ENCODE assay signal across 20 cellular contexts in genomic region chr1:236009193-236009592, GRCh38. TPM values are rescaled to one million over a fixed set of nuclear protein-coding genes. Genes with fewer than 3 reads are reported as not detected.
A peak's percentile ranks its signal among the peaks of the same experiment; 100 is the strongest.
DNase-seq lines count a peak whose midpoint lies in the region; ATAC-seq and TF ChIP-seq lines count a peak whose summit lies in the region.
"Had no signal": no experiment of that assay in that cellular context is flagged by ENCODE, and none has a peak within 500 bp of the region (broad histone marks: within the 10 kb centered on the region; RNA-seq: fewer than 3 reads in every experiment).

No MANE protein-coding gene starts in this region.

- WGBS in esophagus, 2 donors: 61% methylated on average over 5 of the region's 5 CpGs

- no peak overlapping the region for H3K27ac Mint-ChIP-seq in activated naive CD4-positive, alpha-beta T cell treated with anti-CD3 and anti-CD28 coated beads, Interleukin-2, amount 10 ng/mL, durations not matched to agents 7 days and 5 days
- H3K27ac Mint-ChIP-seq in activated CD8-positive, alpha-beta memory T cell treated with anti-CD3 and anti-CD28 coated beads, Interleukin-2, amount 10 ng/mL, durations not matched to agents 7 days and 5 days: no peak overlapping the region
- H3K27ac Mint-ChIP-seq: activated CD4-positive, alpha-beta T cell treated with anti-CD3 and anti-CD28 coated beads, Interleukin-2, amount 10 ng/mL, durations not matched to agents 7 days and 5 days; activated naive CD8-positive, alpha-beta T cell treated with anti-CD3 and anti-CD28 coated beads for 36 hours; activated T-cell treated with anti-CD3 and anti-CD28 coated beads, Interleukin-2, amount 50 U/mL, for 24 hours; stimulated activated naive CD8-positive, alpha-beta T cell treated with anti-CD3 and anti-CD28 coated beads, Interleukin-15, amount 100 ng/mL, for 72 hours had no signal

- H3K9ac ChIP-seq in OCI-LY3 (ENCODE audit: low read length): no peak overlapping the region
- H3K9ac ChIP-seq in stomach smooth muscle (ENCODE audit: low read length in 2 of 2): no peak overlapping the region
- H3K9ac ChIP-seq: KMS-11 had no signal

- peaks cover 4% of the 10 kb centered on the region for H3K27me3 Mint-ChIP-seq in activated naive CD4-positive, alpha-beta T cell treated with anti-CD3 and anti-CD28 coated beads, Interleukin-2, amount 10 ng/mL, durations not matched to agents 7 days and 5 days
- no peaks in the 10 kb centered on the region for H3K27me3 Mint-ChIP-seq in activated CD8-positive, alpha-beta memory T cell treated with anti-CD3 and anti-CD28 coated beads, Interleukin-2, amount 10 ng/mL, durations not matched to agents 7 days and 5 days
- H3K27me3 Mint-ChIP-seq: activated CD4-positive, alpha-beta T cell treated with anti-CD3 and anti-CD28 coated beads, Interleukin-2, amount 10 ng/mL, durations not matched to agents 7 days and 5 days; activated naive CD8-positive, alpha-beta T cell treated with anti-CD3 and anti-CD28 coated beads for 36 hours; activated T-cell treated with anti-CD3 and anti-CD28 coated beads, Interleukin-2, amount 50 U/mL, for 24 hours; stimulated activated naive CD8-positive, alpha-beta T cell treated with anti-CD3 and anti-CD28 coated beads, Interleukin-15, amount 100 ng/mL, for 72 hours had no signal

- H3K4me2 ChIP-seq in OCI-LY3 (ENCODE audit: low read length): no peak overlapping the region
- H3K4me2 ChIP-seq: KMS-11 had no signal

- H3K9me3 ChIP-seq in OCI-LY3 (ENCODE audit: insufficient read depth, low read length) (no peaks in the 10 kb centered on the region), esophagus (ENCODE audit: control insufficient read depth in 2 of 2, insufficient read depth in 1 of 2, low read depth in 1 of 2, low read length in 1 of 2) (no peaks in the 10 kb centered on the region), left lung (no peaks in the 10 kb centered on the region), stomach smooth muscle (ENCODE audit: control insufficient read depth in 2 of 2, low read length in 2 of 2) (no peaks in the 10 kb centered on the region)
- H3K9me3 ChIP-seq: neutrophil, SJCRH30, spleen had no signal

- H3K27ac ChIP-seq in OCI-LY3 (ENCODE audit: low read length): no peak overlapping the region
- peak overlapping the region; percentile 17 to 47 for H3K27ac ChIP-seq in esophagus (ENCODE audit: low read depth in 2 of 2, low read length in 1 of 2)
- peak overlapping the region in 1 of 2 donors; percentile 38 for H3K27ac ChIP-seq in left lung
- H3K27ac ChIP-seq in stomach smooth muscle (ENCODE audit: low read length): peak overlapping the region; percentile 58
- H3K27ac ChIP-seq: KMS-11, neutrophil, SJCRH30 had no signal

- intact Hi-C loops in left lung (cut with DNase I): no loop called here

- no peaks in the 10 kb centered on the region for H4K20me1 ChIP-seq in OCI-LY3 (ENCODE audit: insufficient read depth, low read length)

- no peaks in the 10 kb centered on the region for H3K36me3 Mint-ChIP-seq in activated naive CD4-positive, alpha-beta T cell treated with anti-CD3 and anti-CD28 coated beads, Interleukin-2, amount 10 ng/mL, durations not matched to agents 7 days and 5 days
- no peaks in the 10 kb centered on the region for H3K36me3 Mint-ChIP-seq in activated CD8-positive, alpha-beta memory T cell treated with anti-CD3 and anti-CD28 coated beads, Interleukin-2, amount 10 ng/mL, durations not matched to agents 7 days and 5 days
- H3K36me3 Mint-ChIP-seq: activated naive CD8-positive, alpha-beta T cell treated with anti-CD3 and anti-CD28 coated beads for 36 hours had no signal

- no peak overlapping the region for H3K4me3 Mint-ChIP-seq in activated naive CD4-positive, alpha-beta T cell treated with anti-CD3 and anti-CD28 coated beads, Interleukin-2, amount 10 ng/mL, durations not matched to agents 7 days and 5 days
- no peak overlapping the region for H3K4me3 Mint-ChIP-seq in activated CD8-positive, alpha-beta memory T cell treated with anti-CD3 and anti-CD28 coated beads, Interleukin-2, amount 10 ng/mL, durations not matched to agents 7 days and 5 days
- H3K4me3 Mint-ChIP-seq: activated CD4-positive, alpha-beta T cell treated with anti-CD3 and anti-CD28 coated beads, Interleukin-2, amount 10 ng/mL, durations not matched to agents 7 days and 5 days; activated naive CD8-positive, alpha-beta T cell treated with anti-CD3 and anti-CD28 coated beads for 36 hours; activated T-cell treated with anti-CD3 and anti-CD28 coated beads, Interleukin-2, amount 50 U/mL, for 24 hours; stimulated activated naive CD8-positive, alpha-beta T cell treated with anti-CD3 and anti-CD28 coated beads, Interleukin-15, amount 100 ng/mL, for 72 hours had no signal

- no peak for TF ChIP-seq CTCF in OCI-LY3 (IDR thresholded peaks at IDR 0.05; ENCODE audit: low read depth, low read length)
- no peak for TF ChIP-seq CTCF in left lung (IDR thresholded peaks at IDR 0.05)

- DNase-seq in left lung: no peak
- DNase-seq in HCEC 1CT: no peak
- DNase-seq in activated naive CD4-positive, alpha-beta T cell treated with anti-CD3 and anti-CD28 coated beads, Interleukin-2, amount 10 ng/mL, durations not matched to agents 7 days and 5 days: no peak
- DNase-seq in islet precursor cell: no peak
- no peak for DNase-seq in activated CD8-positive, alpha-beta memory T cell treated with anti-CD3 and anti-CD28 coated beads, Interleukin-2, amount 10 ng/mL, durations not matched to agents 7 days and 5 days
- DNase-seq: activated CD4-positive, alpha-beta T cell treated with anti-CD3 and anti-CD28 coated beads, Interleukin-2, amount 10 ng/mL, durations not matched to agents 7 days and 5 days; activated naive CD8-positive, alpha-beta T cell treated with anti-CD3 and anti-CD28 coated beads for 36 hours; activated T-cell treated with anti-CD3 and anti-CD28 coated beads, Interleukin-2, amount 50 U/mL, for 24 hours; cerebellar nuclear complex; GF-D8; NCI-H1417; NCI-H2227 treated with DMSO at 0.1 percent for 48 hours; SJCRH30; spleen; stimulated activated naive CD8-positive, alpha-beta T cell treated with anti-CD3 and anti-CD28 coated beads, Interleukin-15, amount 100 ng/mL, for 72 hours had no signal

- H3K4me3 ChIP-seq in OCI-LY3 (ENCODE audit: low read length) (no peak overlapping the region), esophagus (ENCODE audit: low read depth in 1 of 2, low read length in 2 of 2) (no peak overlapping the region), left lung (no peak overlapping the region), stomach smooth muscle (ENCODE audit: low read length in 2 of 2) (no peak overlapping the region)
- H3K4me3 ChIP-seq: SJCRH30, spleen had no signal

- no peaks in the 10 kb centered on the region for H3K4me1 ChIP-seq in OCI-LY3 (ENCODE audit: low read length)
- H3K4me1 ChIP-seq in esophagus (ENCODE audit: control insufficient read depth in 2 of 2, insufficient read depth in 2 of 2, low read length in 1 of 2): no peaks in the 10 kb centered on the region
- no peaks in the 10 kb centered on the region for H3K4me1 ChIP-seq in left lung
- H3K4me1 ChIP-seq in stomach smooth muscle (ENCODE audit: control insufficient read depth, insufficient read depth, low read length): no peaks in the 10 kb centered on the region
- H3K4me1 ChIP-seq: SJCRH30 had no signal

- H3K36me3 ChIP-seq in OCI-LY3 (replicated peaks; ENCODE audit: low read depth, low read length) (no peaks in the 10 kb centered on the region), esophagus (ENCODE audit: control insufficient read depth in 2 of 2, insufficient read depth in 2 of 2, low read length in 1 of 2) (peaks cover 0 to 3% of the 10 kb centered on the region in 2 donors), left lung (no peaks in the 10 kb centered on the region), stomach smooth muscle (ENCODE audit: control insufficient read depth in 2 of 2, insufficient read depth in 2 of 2, low read length in 2 of 2) (peaks cover 57 to 59% of the 10 kb centered on the region in 2 donors)
- H3K36me3 ChIP-seq: neutrophil, SJCRH30 had no signal

- peak; percentile 12 for ATAC-seq in left lung
- no peak for ATAC-seq in activated CD8-positive, alpha-beta memory T cell treated with anti-CD3 and anti-CD28 coated beads, Interleukin-2, amount 10 ng/mL, durations not matched to agents 7 days and 5 days
- ATAC-seq: stimulated activated naive CD8-positive, alpha-beta T cell treated with anti-CD3 and anti-CD28 coated beads, Interleukin-15, amount 100 ng/mL, for 72 hours had no signal

- CTCF ChIA-PET in activated naive CD4-positive, alpha-beta T cell treated with anti-CD3 and anti-CD28 coated beads, Interleukin-2, amount 10 ng/mL, durations not matched to agents 7 days and 5 days (lab: Charles Lee): no interaction called here
- CTCF ChIA-PET in activated CD8-positive, alpha-beta memory T cell treated with anti-CD3 and anti-CD28 coated beads, Interleukin-2, amount 10 ng/mL, durations not matched to agents 7 days and 5 days (lab: Charles Lee): no interaction called here

- H3K4me1 Mint-ChIP-seq in activated naive CD4-positive, alpha-beta T cell treated with anti-CD3 and anti-CD28 coated beads, Interleukin-2, amount 10 ng/mL, durations not matched to agents 7 days and 5 days: peaks cover 2% of the 10 kb centered on the region
- peaks cover 2% of the 10 kb centered on the region for H3K4me1 Mint-ChIP-seq in activated CD8-positive, alpha-beta memory T cell treated with anti-CD3 and anti-CD28 coated beads, Interleukin-2, amount 10 ng/mL, durations not matched to agents 7 days and 5 days
- H3K4me1 Mint-ChIP-seq: activated naive CD8-positive, alpha-beta T cell treated with anti-CD3 and anti-CD28 coated beads for 36 hours had no signal

- H3K27me3 ChIP-seq in OCI-LY3 (ENCODE audit: low read depth, low read length) (peaks cover 14% of the 10 kb centered on the region), esophagus (ENCODE audit: control insufficient read depth in 1 of 2, insufficient read depth in 2 of 2, low read length in 2 of 2) (no peaks in the 10 kb centered on the region), left lung (no peaks in the 10 kb centered on the region), stomach smooth muscle (ENCODE audit: control insufficient read depth in 1 of 2, insufficient read depth in 2 of 2, low read length in 2 of 2) (no peaks in the 10 kb centered on the region)
- H3K27me3 ChIP-seq: neutrophil, SJCRH30, spleen had no signal

- H3K79me2 ChIP-seq in OCI-LY3 (ENCODE audit: low read length): no peaks in the 10 kb centered on the region

- H3K9me3 Mint-ChIP-seq in activated naive CD4-positive, alpha-beta T cell treated with anti-CD3 and anti-CD28 coated beads, Interleukin-2, amount 10 ng/mL, durations not matched to agents 7 days and 5 days: no peaks in the 10 kb centered on the region
- H3K9me3 Mint-ChIP-seq in activated CD8-positive, alpha-beta memory T cell treated with anti-CD3 and anti-CD28 coated beads, Interleukin-2, amount 10 ng/mL, durations not matched to agents 7 days and 5 days (ENCODE audit: low read depth): no peaks in the 10 kb centered on the region
- H3K9me3 Mint-ChIP-seq: activated CD4-positive, alpha-beta T cell treated with anti-CD3 and anti-CD28 coated beads, Interleukin-2, amount 10 ng/mL, durations not matched to agents 7 days and 5 days; activated naive CD8-positive, alpha-beta T cell treated with anti-CD3 and anti-CD28 coated beads for 36 hours; activated T-cell treated with anti-CD3 and anti-CD28 coated beads, Interleukin-2, amount 50 U/mL, for 24 hours; stimulated activated naive CD8-positive, alpha-beta T cell treated with anti-CD3 and anti-CD28 coated beads, Interleukin-15, amount 100 ng/mL, for 72 hours had no signal

- peak overlapping the region; percentile 43; the same call in 1 of the 2 replicates for H2AFZ ChIP-seq in OCI-LY3 (ENCODE audit: low read depth, low read length)

RNA-seq across cellular contexts. Expression of gene NID1, which starts 55.7 kb away (rescaled TPM):
- 10 to 100 TPM in 1 of 2 donors, 1 to 10 TPM in 1; 3.9 to 11.6 TPM for polyA plus RNA-seq in esophagus
- 10 to 100 TPM; 55.4 to 77.4 TPM for total RNA-seq in left lung
- under 1 TPM; 0.38 to 0.52 TPM for total RNA-seq in activated CD8-positive, alpha-beta memory T cell treated with anti-CD3 and anti-CD28 coated beads, Interleukin-2, amount 10 ng/mL, durations not matched to agents 7 days and 5 days

Comparison
In these comparisons a context has a peak if more than half of its experiments do, and no peak if none do; other contexts are left out.
1. RNA of gene NID1, which starts 55.7 kb away (total RNA-seq): 55.4 to 77.4 TPM in left lung; 0.38 to 0.52 TPM in activated CD8-positive, alpha-beta memory T cell treated with anti-CD3 and anti-CD28 coated beads, Interleukin-2, amount 10 ng/mL, durations not matched to agents 7 days and 5 days; every median in the first group is over 10 times any median in the second.